25 cellular contexts compared by ENCODE assay signal in genomic region chr3:38609386-38610111, GRCh38. TPM values are rescaled to one million over a fixed set of nuclear protein-coding genes. Genes with fewer than 3 reads are reported as not detected.
"Had no signal": no experiment of that assay in that cellular context is flagged by ENCODE, and none has a peak within 500 bp of the region (broad histone marks: within the 10 kb centered on the region; RNA-seq: fewer than 3 reads in every experiment).

No MANE protein-coding gene starts in this region.

- H3K36me3 Mint-ChIP-seq: activated naive CD4-positive, alpha-beta T cell treated with anti-CD3 and anti-CD28 coated beads, Interleukin-2, amount 50 U/mL, for 72 hours had no signal

- ATAC-seq: activated CD8-positive, alpha-beta T cell treated with anti-CD3 and anti-CD28 coated beads, Interleukin-2, amount 10 ng/mL, durations not matched to agents 7 days and 5 days; activated naive CD4-positive, alpha-beta T cell treated with anti-CD3 and anti-CD28 coated beads, Interleukin-2, amount 50 U/mL, for 72 hours; K562; SK-N-SH treated with all-trans-retinoic acid at 6 μM for 48 hours had no signal

- H3K9me3 Mint-ChIP-seq: activated naive CD4-positive, alpha-beta T cell treated with anti-CD3 and anti-CD28 coated beads, Interleukin-2, amount 50 U/mL, for 72 hours had no signal

- FAIRE-seq: K562 had no signal

- H3K9me3 ChIP-seq: Peyer's patch, SJSA1 had no signal

- H3K27me3 ChIP-seq: brain microvascular endothelial cell, Peyer's patch, SJSA1 had no signal

- H3K4me1 ChIP-seq: Peyer's patch, SJSA1 had no signal

- H3K27ac Mint-ChIP-seq: activated CD8-positive, alpha-beta T cell treated with anti-CD3 and anti-CD28 coated beads, Interleukin-2, amount 10 ng/mL, durations not matched to agents 7 days and 5 days; activated naive CD4-positive, alpha-beta T cell treated with anti-CD3 and anti-CD28 coated beads, Interleukin-2, amount 50 U/mL, for 72 hours had no signal

- H3K27ac ChIP-seq: brain microvascular endothelial cell, Peyer's patch, RWPE1, SJSA1 had no signal

- H3K4me3 Mint-ChIP-seq: activated CD8-positive, alpha-beta T cell treated with anti-CD3 and anti-CD28 coated beads, Interleukin-2, amount 10 ng/mL, durations not matched to agents 7 days and 5 days had no signal

- H3K36me3 ChIP-seq: brain microvascular endothelial cell, Peyer's patch, SJSA1 had no signal

- H3K4me3 ChIP-seq: K562, Peyer's patch, SJSA1 had no signal

- DNase-seq: activated CD4-positive, alpha-beta T cell treated with anti-CD3 and anti-CD28 coated beads for 48 hours; activated CD4-positive, alpha-beta T cell treated with anti-CD3 and anti-CD28 coated beads, Interleukin-2, amount 50 U/mL, for 4 hours; activated CD4-positive, CD25-positive, alpha-beta regulatory T cell treated with anti-CD3 and anti-CD28 coated beads, Interleukin-2, amount 50 U/mL, for 72 hours; activated CD8-positive, alpha-beta memory T cell treated with anti-CD3 and anti-CD28 coated beads, Interleukin-2, amount 50 U/mL, for 48 hours; activated CD8-positive, alpha-beta T cell treated with anti-CD3 and anti-CD28 coated beads, Interleukin-2, amount 10 ng/mL, durations not matched to agents 7 days and 5 days; activated naive CD4-positive, alpha-beta T cell treated with Interleukin-2 at 50 U/mL for 16 hours; activated T-cell treated with anti-CD3 and anti-CD28 coated beads, Interleukin-2, amount 50 U/mL, for 1 hour; brain microvascular endothelial cell; Karpas-422; MM.1S; NCI-H1105 treated with DMSO at 0.1 percent for 48 hours; NCI-H1436 treated with DMSO at 0.1 percent for 48 hours; NCI-H187; NCI-H2081; NCI-H446; NCI-H524; SHP77; SW 1271 had no signal

RNA-seq across cellular contexts. Expression of gene SCN5A, which starts 39.9 kb away (rescaled TPM):
- total RNA-seq: T-helper 1 cell treated with Interleukin-12 subunit alpha and Interleukin-12 subunit beta and Interleukin-4 antibody, amounts not matched to agents 30 ng/mL and 1 ng/mL, for 36 hours had no signal
